ENCODE assay signal across 32 cellular contexts in genomic region chr19:7641288-7642276, GRCh38. TPM values are rescaled to one million over a fixed set of nuclear protein-coding genes. Genes with fewer than 3 reads are reported as not detected.
DNase-seq lines count a peak whose midpoint lies in the region; ATAC-seq, FAIRE-seq and TF ChIP-seq lines count a peak whose summit lies in the region.
"Had no signal": no experiment of that assay in that cellular context is flagged by ENCODE, and none has a peak within 500 bp of the region (broad histone marks: within the 10 kb centered on the region; RNA-seq: fewer than 3 reads in every experiment).

No MANE protein-coding gene starts in this region.

- H2BK5ac ChIP-seq in mesendoderm (ENCODE audit: low read length): no peak overlapping the region

- TF ChIP-seq POLR2A in GM12878 (IDR thresholded peaks at IDR 0.05; ENCODE audit: low read depth, low read length): peak; percentile 36; the same call in 1 of the 2 replicates

- DNase-seq in DMS 273 (lab: John Stamatoyannopoulos, UW; ENCODE audit: unreplicated experiment): peak; percentile 36
- no peak for DNase-seq in DMS 273 treated with DMSO at 0.1 percent for 48 hours (lab: John Stamatoyannopoulos, UW)
- no peak for DNase-seq in HFF-Myc (ENCODE audit: extremely low read depth, low read depth)
- no peak for DNase-seq in GM12878 (ENCODE audit: low read depth, low spot score)
- DNase-seq in mesendoderm: peak; percentile 33
- DNase-seq in NCI-H748 treated with DMSO at 0.1 percent for 48 hours (lab: John Stamatoyannopoulos, UW): no peak
- DNase-seq in globus pallidus (ENCODE audit: low spot score): no peak
- DNase-seq: activated CD8-positive, alpha-beta T cell treated with anti-CD3 and anti-CD28 coated beads for 36 hours; amygdala; effector memory CD4-positive, alpha-beta T cell; foreskin melanocyte; GM23248; hypothalamus; mesenchymal stem cell; NCI-H1436 treated with DMSO at 0.1 percent for 48 hours; NCI-H510A; psoas muscle; SIG-M5; stimulated activated naive CD8-positive, alpha-beta T cell treated with anti-CD3 and anti-CD28 coated beads, Interleukin-15, Interleukin-2, amounts not matched to agents 100 U/mL and 50 U/mL, for 24 hours; testis had no signal

- CTCF ChIA-PET in GM12878 (lab: Yijun Ruan, JAX): interaction anchor here (1.2 kb wide), 1 partner anchor 73 kb away, joined by 3 read pairs; no protein-coding TSS in a partner anchor

- in situ Hi-C loops in GM12878 (cut with MboI): no loop called here

- no peak overlapping the region for H3K18ac ChIP-seq in mesendoderm (ENCODE audit: low read length)

- H3K4me2 ChIP-seq in GM12878 (ENCODE audit: control insufficient read depth, insufficient read depth): no peak overlapping the region
- H3K4me2 ChIP-seq in mesendoderm (ENCODE audit: low read length): no peak overlapping the region
- H3K4me2 ChIP-seq: KMS-11 had no signal

- peaks cover 0 to 7% of the 10 kb centered on the region in 2 experiments; a peak in 3 of 4 replicates for H3K36me3 ChIP-seq in GM12878 (ENCODE audit: control insufficient read depth in 2 of 2, insufficient read depth in 2 of 2, low read length in 1 of 2)
- H3K36me3 ChIP-seq in mesendoderm (ENCODE audit: control insufficient read depth, insufficient read depth, low read length): no peaks in the 10 kb centered on the region
- H3K36me3 ChIP-seq: esophagus muscularis mucosa had no signal

- H3K9ac ChIP-seq in GM12878 (ENCODE audit: control insufficient read depth, insufficient read depth, low read length) (no peak overlapping the region), mesendoderm (ENCODE audit: low read length) (no peak overlapping the region)
- H3K9ac ChIP-seq: GM23248, KMS-11 had no signal

- H3K4me3 ChIP-seq in HFF-Myc (replicated peaks; ENCODE audit: low read depth, low read length) (no peak overlapping the region), GM12878 (no peak overlapping the region), mesendoderm (ENCODE audit: low read length) (no peak overlapping the region)
- H3K4me3 ChIP-seq: coronary artery, esophagus muscularis mucosa, GM23248, left lung, psoas muscle, testis had no signal

- H3K79me1 ChIP-seq in mesendoderm (ENCODE audit: low read length): peaks cover 2% of the 10 kb centered on the region

- no peak overlapping the region for H3K4ac ChIP-seq in mesendoderm (ENCODE audit: low read depth, low read length)

- intact Hi-C loops in GM12878 (cut with micrococcal nuclease; ENCODE audit: unreplicated experiment): no loop called here

- POLR2A ChIA-PET in GM12878 (lab: Charles Lee): interaction anchor here (0.6 kb wide), 1 partner anchor 22 kb away, joined by 3 read pairs; no protein-coding TSS in a partner anchor

- H3K79me2 ChIP-seq in GM12878 (ENCODE audit: control insufficient read depth, insufficient read depth, low read length): peaks cover 16% of the 10 kb centered on the region
- no peaks in the 10 kb centered on the region for H3K79me2 ChIP-seq in mesendoderm (ENCODE audit: control insufficient read depth, insufficient read depth, low read length)

- SMC1A ChIA-PET in GM12878 (lab: Charles Lee; ENCODE audit: uncharacterized antibody, unreplicated experiment): no interaction called here

- ATAC-seq in GM12878 (no peak), HG02870 (IDR thresholded peaks at IDR 0.05; ENCODE audit: unreplicated experiment) (no peak)
- ATAC-seq: activated CD8-positive, alpha-beta T cell treated with anti-CD3 and anti-CD28 coated beads for 36 hours; left lung; psoas muscle; stimulated activated naive CD8-positive, alpha-beta T cell treated with anti-CD3 and anti-CD28 coated beads, Interleukin-15, Interleukin-2, amounts not matched to agents 100 U/mL and 50 U/mL, for 24 hours had no signal

- H3K4me1 ChIP-seq in GM12878 (ENCODE audit: control insufficient read depth, insufficient read depth, low read length) (peaks cover 9% of the 10 kb centered on the region), mesendoderm (ENCODE audit: control insufficient read depth, low read depth, low read length) (no peaks in the 10 kb centered on the region)
- H3K4me1 ChIP-seq: psoas muscle, testis had no signal

- TF ChIP-seq EP300 in GM12878 (IDR thresholded peaks at IDR 0.05; ENCODE audit: borderline replicate concordance in 1 of 2, control insufficient read depth in 1 of 2, low read depth in 2 of 2, low read length in 2 of 2): no peak

- no peak overlapping the region for H2BK15ac ChIP-seq in mesendoderm (replicated peaks; ENCODE audit: low read depth)

- H4K5ac ChIP-seq in mesendoderm (ENCODE audit: low read length): no peak overlapping the region

- no peak for TF ChIP-seq RAD21 in GM12878 (IDR thresholded peaks at IDR 0.05; ENCODE audit: insufficient read depth, low read depth, low read length)

- no peak overlapping the region for H3K23ac ChIP-seq in mesendoderm (ENCODE audit: low read length)

- no TSS peak for BruUV-seq in GM12878 (replicated peaks; lab: Mats Ljungman, UMichigan)

- no peak overlapping the region for H2BK120ac ChIP-seq in mesendoderm (ENCODE audit: low read depth, low read length)

- RAD21 ChIA-PET in GM12878 (lab: Charles Lee; ENCODE audit: unreplicated experiment): no interaction called here

- no peak overlapping the region for H3K56ac ChIP-seq in mesendoderm (ENCODE audit: low read length)

- no peak overlapping the region for H3K27ac ChIP-seq in GM12878 (ENCODE audit: control insufficient read depth, insufficient read depth)
- no peak overlapping the region for H3K27ac ChIP-seq in mesendoderm (ENCODE audit: low read depth, low read length)
- H3K27ac ChIP-seq: 22Rv1, coronary artery, esophagus muscularis mucosa, GM23248, KMS-11, left lung, neutrophil, psoas muscle, testis had no signal

- H4K8ac ChIP-seq in mesendoderm (ENCODE audit: low read depth, low read length): no peak overlapping the region

- no peak for FAIRE-seq in GM12878 (lab: Jason Lieb, UNC)
- FAIRE-seq: HTR-8/SVneo, RCC 7860, urothelium cell line had no signal

- no peak overlapping the region for H2AK5ac ChIP-seq in mesendoderm (ENCODE audit: low read length)

- no peaks in the 10 kb centered on the region for H4K20me1 ChIP-seq in GM12878 (ENCODE audit: control insufficient read depth, insufficient read depth)

- no peaks in the 10 kb centered on the region; the same call in 2 of the 3 replicates for H3K9me3 ChIP-seq in GM12878 (replicated peaks; ENCODE audit: control insufficient read depth, insufficient read depth, low read length)
- H3K9me3 ChIP-seq: esophagus muscularis mucosa, left lung, neutrophil, psoas muscle, testis had no signal

- peak; percentile 8 for TF ChIP-seq CTCF in HFF-Myc (IDR thresholded peaks at IDR 0.05; ENCODE audit: low read depth, low read length, missing control alignments)
- no peak for TF ChIP-seq CTCF in GM12878 (IDR thresholded peaks at IDR 0.05 in 2 of 3, conservative IDR thresholded peaks at IDR 0.05 in 1 of 3; ENCODE audit: control insufficient read depth in 2 of 3, extremely low read depth in 1 of 3, insufficient read depth in 1 of 3, low read depth in 3 of 3, low read length in 3 of 3)

- no peak overlapping the region for H2AFZ ChIP-seq in GM12878 (ENCODE audit: control insufficient read depth, low read depth, low read length)
- H2AFZ ChIP-seq: GM23248 had no signal

- 92% methylated on average over 40 of the region's 43 CpGs for WGBS in GM12878 (ENCODE audit: insufficient coverage, insufficient replicate concordance, low lambda C conversion rate, missing lambda C conversion rate)
- no CpG with 5 or more reads among the region's 43 CpGs for WGBS in mesendoderm (ENCODE audit: extremely low coverage, insufficient coverage, low lambda C conversion rate)

- H3K27me3 ChIP-seq in GM12878 (replicated peaks in 1 of 2; ENCODE audit: control insufficient read depth in 2 of 2, insufficient read depth in 2 of 2, low read length in 1 of 2): no peaks in the 10 kb centered on the region
- no peaks in the 10 kb centered on the region for H3K27me3 ChIP-seq in mesendoderm (ENCODE audit: insufficient read depth, low read length, poor library complexity)
- H3K27me3 ChIP-seq: neutrophil, testis had no signal

RNA-seq across cellular contexts. Expression of gene STXBP2, which starts 4.7 kb away (rescaled TPM):
- 72.6 and 93.2 TPM in 2 replicates for total RNA-seq in GM12878 (2013; cell fraction: nucleolus; rRNA removed)
- total RNA-seq in GM12878 (2014; rRNA removed) (38.9 and 48.5 TPM in 2 replicates), GM12878 (2014; rRNA removed; fragmentation: Illumina TruSeq; extraction: Trizol) (27.2 and 27.4 TPM in 2 replicates), GM12878 (2021) (106 and 111 TPM in 2 replicates)
- polyA plus RNA-seq in GM12878 (2011; ENCODE audit: low read depth): 75.4 TPM
- polyA plus RNA-seq in GM12878 (2011; rRNA removed) (52.5 and 74.3 TPM in 2 replicates), GM12878 (2014; fragmentation: Illumina TruSeq; extraction: Trizol) (23.3 and 43.9 TPM in 2 replicates), GM12878 (2014; fragmentation: Nextera tagmentation; extraction: Ambion mirVana) (10 to 100 TPM in 1 of 2 experiments, 1 to 10 TPM in 1; 2.6 to 11.9 TPM), GM12878 (2014; rRNA removed) (103 and 119 TPM in 2 replicates), GM12878 (2016; fragmentation: Nextera tagmentation; extraction: Ambion mirVana) (10 to 100 TPM; 95.3 to 96.5 TPM)
- polyA plus RNA-seq in GM12878 (2011; cell fraction: cytosol; rRNA removed): 67.0 and 97.4 TPM in 2 replicates
- 391 and 432 TPM in 2 replicates for polyA plus RNA-seq in GM12878 (2011; cell fraction: nucleus; rRNA removed)
- 121 and 140 TPM in 2 replicates for polyA plus RNA-seq in GM12878 (2012)
- 265 and 650 TPM in 2 replicates for polyA minus RNA-seq in GM12878 (2011; rRNA and poly(A)+ RNA removed)
- polyA minus RNA-seq in GM12878 (2011; cell fraction: cytosol; rRNA and poly(A)+ RNA removed): 52.2 and 53.7 TPM in 2 replicates
- polyA minus RNA-seq in GM12878 (2011; cell fraction: nucleus; rRNA and poly(A)+ RNA removed): 109 and 189 TPM in 2 replicates
- 24.9 TPM for polyA plus RNA-seq in mesendoderm (2013, experiment 1 of 2)
- 26.5 TPM for polyA plus RNA-seq in mesendoderm (2013, experiment 2 of 2)

RNA-seq across cellular contexts. Expression of gene PCP2, which starts 8.1 kb away (rescaled TPM):
- total RNA-seq in GM12878 (2013; cell fraction: nucleolus; rRNA removed): not detected in 2 replicates
- total RNA-seq in GM12878 (2014; rRNA removed): not detected in 2 replicates
- total RNA-seq in GM12878 (2014; rRNA removed; fragmentation: Illumina TruSeq; extraction: Trizol): 0.31 TPM in 1 of 2 replicates, not detected in the other
- total RNA-seq in GM12878 (2021): 0.27 and 0.62 TPM in 2 replicates
- not detected for polyA plus RNA-seq in GM12878 (2011; ENCODE audit: low read depth)
- 0.19 TPM in 1 of 2 replicates, not detected in the other for polyA plus RNA-seq in GM12878 (2011; rRNA removed)
- polyA plus RNA-seq in GM12878 (2011; cell fraction: cytosol; rRNA removed): 0.22 and 0.59 TPM in 2 replicates
- polyA plus RNA-seq in GM12878 (2011; cell fraction: nucleus; rRNA removed): 2.7 and 3.9 TPM in 2 replicates
- 2.7 and 4.4 TPM in 2 replicates for polyA plus RNA-seq in GM12878 (2012)
- polyA plus RNA-seq in GM12878 (2014; fragmentation: Illumina TruSeq; extraction: Trizol): 0.10 TPM in 1 of 2 replicates, not detected in the other
- not detected for polyA plus RNA-seq in GM12878 (2014; fragmentation: Nextera tagmentation; extraction: Ambion mirVana)
- polyA plus RNA-seq in GM12878 (2014; rRNA removed): 0.15 and 0.31 TPM in 2 replicates
- not detected for polyA plus RNA-seq in GM12878 (2016; fragmentation: Nextera tagmentation; extraction: Ambion mirVana)
- not detected in 2 replicates for polyA minus RNA-seq in GM12878 (2011; rRNA and poly(A)+ RNA removed)
- polyA minus RNA-seq in GM12878 (2011; cell fraction: cytosol; rRNA and poly(A)+ RNA removed): not detected in 2 replicates
- not detected in 2 replicates for polyA minus RNA-seq in GM12878 (2011; cell fraction: nucleus; rRNA and poly(A)+ RNA removed)
- not detected for polyA plus RNA-seq in mesendoderm (2013, experiment 1 of 2)
- not detected for polyA plus RNA-seq in mesendoderm (2013, experiment 2 of 2)
- total RNA-seq: esophagus muscularis mucosa, GM23248, psoas muscle, skeletal muscle tissue had no signal
- polyA plus RNA-seq: GM23248 had no signal

RNA-seq across cellular contexts. Expression of gene PET100, which starts 12.0 kb away (rescaled TPM):
- total RNA-seq in GM12878 (2013; cell fraction: nucleolus; rRNA removed): 5.1 and 12.9 TPM in 2 replicates
- total RNA-seq in GM12878 (2014; rRNA removed): 47.0 and 60.8 TPM in 2 replicates
- total RNA-seq in GM12878 (2014; rRNA removed; fragmentation: Illumina TruSeq; extraction: Trizol): 90.7 and 92.9 TPM in 2 replicates
- total RNA-seq in GM12878 (2021): 156 and 159 TPM in 2 replicates
- polyA plus RNA-seq in GM12878 (2011; ENCODE audit: low read depth): 19.6 TPM
- polyA plus RNA-seq in GM12878 (2011; rRNA removed): 73.8 and 108 TPM in 2 replicates
- 20.6 and 26.3 TPM in 2 replicates for polyA plus RNA-seq in GM12878 (2011; cell fraction: cytosol; rRNA removed)
- polyA plus RNA-seq in GM12878 (2011; cell fraction: nucleus; rRNA removed): 19.2 and 38.5 TPM in 2 replicates
- 82.4 and 139 TPM in 2 replicates for polyA plus RNA-seq in GM12878 (2012)
- polyA plus RNA-seq in GM12878 (2014; fragmentation: Illumina TruSeq; extraction: Trizol): 47.3 and 85.6 TPM in 2 replicates
- 100 to 1,000 TPM; 353 to 462 TPM for polyA plus RNA-seq in GM12878 (2014; fragmentation: Nextera tagmentation; extraction: Ambion mirVana)
- polyA plus RNA-seq in GM12878 (2014; rRNA removed): 66.0 and 79.5 TPM in 2 replicates
- 100 to 1,000 TPM; 332 to 386 TPM for polyA plus RNA-seq in GM12878 (2016; fragmentation: Nextera tagmentation; extraction: Ambion mirVana)
- polyA minus RNA-seq in GM12878 (2011; rRNA and poly(A)+ RNA removed): 3.7 and 9.2 TPM in 2 replicates
- polyA minus RNA-seq in GM12878 (2011; cell fraction: cytosol; rRNA and poly(A)+ RNA removed): 2.5 and 12.3 TPM in 2 replicates
- 3.7 and 8.1 TPM in 2 replicates for polyA minus RNA-seq in GM12878 (2011; cell fraction: nucleus; rRNA and poly(A)+ RNA removed)
- polyA plus RNA-seq in mesendoderm (2013, experiment 1 of 2): 401 TPM
- 400 TPM for polyA plus RNA-seq in mesendoderm (2013, experiment 2 of 2)

RNA-seq across cellular contexts. Expression of gene XAB2, which starts 12.2 kb away (rescaled TPM):
- total RNA-seq in GM12878 (2013; cell fraction: nucleolus; rRNA removed): 33.5 and 37.0 TPM in 2 replicates
- total RNA-seq in GM12878 (2014; rRNA removed): 29.6 and 41.5 TPM in 2 replicates
- 13.5 and 15.3 TPM in 2 replicates for total RNA-seq in GM12878 (2014; rRNA removed; fragmentation: Illumina TruSeq; extraction: Trizol)
- 42.9 and 45.1 TPM in 2 replicates for total RNA-seq in GM12878 (2021)
- polyA plus RNA-seq in GM12878 (2011; ENCODE audit: low read depth): 14.8 TPM
- polyA plus RNA-seq in GM12878 (2011; rRNA removed): 9.3 and 28.5 TPM in 2 replicates
- polyA plus RNA-seq in GM12878 (2011; cell fraction: cytosol; rRNA removed): 38.1 and 53.8 TPM in 2 replicates
- polyA plus RNA-seq in GM12878 (2011; cell fraction: nucleus; rRNA removed): 131 and 151 TPM in 2 replicates
- 39.2 and 44.4 TPM in 2 replicates for polyA plus RNA-seq in GM12878 (2012)
- polyA plus RNA-seq in GM12878 (2014; fragmentation: Illumina TruSeq; extraction: Trizol): 2.3 and 11.3 TPM in 2 replicates
- polyA plus RNA-seq in GM12878 (2014; fragmentation: Nextera tagmentation; extraction: Ambion mirVana): under 1 TPM; 0.34 to 0.66 TPM
- polyA plus RNA-seq in GM12878 (2014; rRNA removed): 38.1 and 43.5 TPM in 2 replicates
- 10 to 100 TPM; 17.3 to 20.4 TPM for polyA plus RNA-seq in GM12878 (2016; fragmentation: Nextera tagmentation; extraction: Ambion mirVana)
- polyA minus RNA-seq in GM12878 (2011; rRNA and poly(A)+ RNA removed): 46.3 and 67.8 TPM in 2 replicates
- polyA minus RNA-seq in GM12878 (2011; cell fraction: cytosol; rRNA and poly(A)+ RNA removed): 31.8 and 32.5 TPM in 2 replicates
- polyA minus RNA-seq in GM12878 (2011; cell fraction: nucleus; rRNA and poly(A)+ RNA removed): 25.0 and 39.0 TPM in 2 replicates
- polyA plus RNA-seq in mesendoderm (2013, experiment 1 of 2): 21.0 TPM
- 20.3 TPM for polyA plus RNA-seq in mesendoderm (2013, experiment 2 of 2)

RNA-seq across cellular contexts. Expression of gene RETN, which starts 27.3 kb away (rescaled TPM):
- not detected in 2 replicates for total RNA-seq in GM12878 (2013; cell fraction: nucleolus; rRNA removed)
- not detected in 2 replicates for total RNA-seq in GM12878 (2014; rRNA removed)
- total RNA-seq in GM12878 (2014; rRNA removed; fragmentation: Illumina TruSeq; extraction: Trizol): not detected in 2 replicates
- not detected in 2 replicates for total RNA-seq in GM12878 (2021)
- not detected for polyA plus RNA-seq in GM12878 (2011; ENCODE audit: low read depth)
- not detected in 2 replicates for polyA plus RNA-seq in GM12878 (2011; rRNA removed)
- not detected in 2 replicates for polyA plus RNA-seq in GM12878 (2011; cell fraction: cytosol; rRNA removed)
- polyA plus RNA-seq in GM12878 (2011; cell fraction: nucleus; rRNA removed): not detected in 2 replicates
- polyA plus RNA-seq in GM12878 (2012): not detected in 2 replicates
- polyA plus RNA-seq in GM12878 (2014; fragmentation: Illumina TruSeq; extraction: Trizol): 0.26 TPM in 1 of 2 replicates, not detected in the other
- polyA plus RNA-seq in GM12878 (2014; fragmentation: Nextera tagmentation; extraction: Ambion mirVana): not detected
- polyA plus RNA-seq in GM12878 (2014; rRNA removed): not detected in 2 replicates
- polyA plus RNA-seq in GM12878 (2016; fragmentation: Nextera tagmentation; extraction: Ambion mirVana): not detected
- not detected in 2 replicates for polyA minus RNA-seq in GM12878 (2011; rRNA and poly(A)+ RNA removed)
- polyA minus RNA-seq in GM12878 (2011; cell fraction: cytosol; rRNA and poly(A)+ RNA removed): not detected in 2 replicates
- polyA minus RNA-seq in GM12878 (2011; cell fraction: nucleus; rRNA and poly(A)+ RNA removed): not detected in 2 replicates
- polyA plus RNA-seq in mesendoderm (2013, experiment 1 of 2): not detected
- polyA plus RNA-seq in mesendoderm (2013, experiment 2 of 2): not detected
- total RNA-seq: activated CD8-positive, alpha-beta T cell treated with anti-CD3 and anti-CD28 coated beads for 36 hours; activated T-helper 2 cell treated with anti-CD3 and anti-CD28 coated beads, Interferon-gamma antibody, Interleukin-2, Interleukin-4, amounts not matched to agents 10 μg/mL and 5 μg/mL and 100 μg/mL, durations not matched to agents 14 hours and 24 hours and 36 hours; GM23248; testis had no signal
- polyA plus RNA-seq: GM23248 had no signal

Comparison
In these comparisons a context has a peak if more than half of its experiments do, and no peak if none do; other contexts are left out.
1. DNase-seq: peak in DMS 273 (single experiment) and mesendoderm (single experiment); none in DMS 273 treated with DMSO at 0.1 percent for 48 hours (single experiment), HFF-Myc (single experiment), GM12878 (single experiment), NCI-H748 treated with DMSO at 0.1 percent for 48 hours (single experiment) and globus pallidus (single experiment).